In the genomic region with DNA sequence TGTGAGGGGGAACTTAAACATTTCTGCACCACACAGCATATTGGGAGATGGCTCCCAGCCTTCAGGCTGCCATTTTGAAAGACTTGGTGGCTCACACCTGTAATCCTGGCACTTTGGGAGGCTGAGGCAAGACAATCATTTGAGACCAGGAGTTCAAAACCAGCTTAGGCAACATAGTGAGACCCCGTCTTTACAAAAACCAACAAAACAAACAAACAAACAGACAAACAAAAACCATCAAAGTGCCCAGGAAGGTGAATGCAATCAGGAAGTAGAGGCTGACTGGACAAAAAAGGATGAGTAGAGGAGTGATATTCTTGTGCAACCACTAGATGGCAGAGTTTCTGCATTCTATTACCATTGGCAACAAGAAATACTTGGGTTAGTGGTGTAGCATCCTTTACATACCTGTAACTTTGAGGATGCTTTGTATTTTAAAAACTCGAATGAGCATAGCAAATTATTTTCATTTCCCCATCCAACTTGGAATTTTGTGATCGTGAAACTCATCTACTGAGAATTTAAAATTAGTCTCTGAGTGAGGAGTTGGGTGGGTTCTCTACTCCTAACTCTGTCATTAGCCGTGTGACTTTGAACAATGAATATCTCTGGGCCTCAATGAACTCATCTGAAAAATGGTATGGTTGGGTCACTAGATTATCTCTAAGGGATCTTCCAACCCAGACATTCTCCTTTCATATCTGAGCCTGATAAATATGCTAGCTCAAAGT, we compare ENCODE assay signal across 8 cellular contexts.
DNase-seq lines count a peak whose midpoint lies in the region; ATAC-seq and TF ChIP-seq lines count a peak whose summit lies in the region.

No MANE protein-coding gene starts in this region.

- TF ChIP-seq EP300 in stomach (IDR thresholded peaks at IDR 0.05) = no peak

- H3K4me3 Mint-ChIP-seq in Caco-2 (ENCODE audit: unreplicated experiment) (no peak overlapping the region), MCF 10A (ENCODE audit: unreplicated experiment) (no peak overlapping the region)

- POLR2A ChIA-PET in Caco-2 (lab: Charles Lee) (no interaction called here), MCF 10A (lab: Yijun Ruan, JAX) (interaction anchor here (0.9 to 2.1 kb wide), 3 partner anchors 67 to 122 kb away, joined by 3 to 6 read pairs (median 3); no protein-coding TSS in a partner anchor)

- peak; percentile 78 for ATAC-seq in GM18520 (IDR thresholded peaks at IDR 0.05; ENCODE audit: unreplicated experiment)
- no peak for ATAC-seq in HG03378 (IDR thresholded peaks at IDR 0.05; ENCODE audit: unreplicated experiment)

- no peaks in the 10 kb centered on the region for H3K36me3 ChIP-seq in Caco-2 (ENCODE audit: control insufficient read depth, insufficient read depth, low read length)
- H3K36me3 ChIP-seq in stomach = no peaks in the 10 kb centered on the region

- peaks cover 8% of the 10 kb centered on the region for H3K4me1 ChIP-seq in Caco-2
- peaks cover 0 to 7% (median 0%) of the 10 kb centered on the region in 4 donors for H3K4me1 ChIP-seq in stomach

- TF ChIP-seq CTCF in Caco-2 (IDR thresholded peaks at IDR 0.05; ENCODE audit: insufficient read depth in 1 of 2, low read depth in 1 of 2, low read length in 1 of 2, severe bottlenecking in 1 of 2, unreplicated experiment in 1 of 2) = peak; percentile 64 to 65
- peak; percentile 65 for TF ChIP-seq CTCF in MCF 10A (IDR thresholded peaks at IDR 0.05; ENCODE audit: unreplicated experiment)
- peak in 5 of 7 experiments; percentile 57 to 78 (median 69) for TF ChIP-seq CTCF in stomach (IDR thresholded peaks at IDR 0.05)

- H3K9me3 ChIP-seq in Caco-2 = no peaks in the 10 kb centered on the region
- H3K9me3 ChIP-seq in stomach = no peaks in the 10 kb centered on the region

- DNase-seq in Caco-2 = peak in 1 of 2 experiments; percentile 65
- peak; percentile 40 for DNase-seq in HS-5 (ENCODE audit: low read depth)
- peak; percentile 85 for DNase-seq in NOMO-1 treated with DMSO at 0.1 percent for 48 hours (lab: John Stamatoyannopoulos, UW; ENCODE audit: unreplicated experiment)
- DNase-seq in MCF 10A (ENCODE audit: unreplicated experiment) = peak; percentile 79
- peak; percentile 65 for DNase-seq in iris pigment epithelial cell (ENCODE audit: low read depth)
- no peak for DNase-seq in stomach

- H3K4me1 Mint-ChIP-seq in Caco-2 (ENCODE audit: low read depth, unreplicated experiment) (peaks cover 6% of the 10 kb centered on the region), MCF 10A (ENCODE audit: insufficient read depth, unreplicated experiment) (peaks cover 6% of the 10 kb centered on the region)

- H3K27ac Mint-ChIP-seq in Caco-2 (ENCODE audit: unreplicated experiment) = no peak overlapping the region
- no peak overlapping the region for H3K27ac Mint-ChIP-seq in MCF 10A (ENCODE audit: low read depth, unreplicated experiment)

- H3K9me3 Mint-ChIP-seq in Caco-2 (ENCODE audit: unreplicated experiment) = no peaks in the 10 kb centered on the region
- H3K9me3 Mint-ChIP-seq in MCF 10A (ENCODE audit: unreplicated experiment) = no peaks in the 10 kb centered on the region

- H3K27me3 ChIP-seq in Caco-2 (replicated peaks; ENCODE audit: control insufficient read depth, insufficient read depth, low read length) = no peaks in the 10 kb centered on the region; the same call in none of the 2 replicates
- H3K27me3 ChIP-seq in stomach = peaks cover 0 to 29% (median 0%) of the 10 kb centered on the region in 3 donors

- no peak overlapping the region for H3K4me3 ChIP-seq in Caco-2 (ENCODE audit: low read depth, low read length)
- H3K4me3 ChIP-seq in stomach = no peak overlapping the region

- no peaks in the 10 kb centered on the region for H3K36me3 Mint-ChIP-seq in Caco-2 (ENCODE audit: insufficient read depth, unreplicated experiment)
- H3K36me3 Mint-ChIP-seq in MCF 10A (ENCODE audit: insufficient read depth, unreplicated experiment) = no peaks in the 10 kb centered on the region

- 8 to 41% (median 35%) methylated on average over 4 of the region's 4 CpGs for WGBS in stomach, 5 donors

- TF ChIP-seq POLR2A in stomach (IDR thresholded peaks at IDR 0.05) = no peak

- CTCF ChIA-PET in Caco-2 (lab: Charles Lee) (interaction anchor here (0.6 to 1.3 kb wide), 2 partner anchors 21 to 121 kb away, joined by 3 to 8 read pairs; no protein-coding TSS in a partner anchor), MCF 10A (lab: Yijun Ruan, JAX) (interaction anchor here (0.6 to 16.1 kb wide), 55 partner anchors 12 to 1014 kb away, joined by 3 to 404 read pairs (median 4); a partner anchor contains a TSS)

- intact Hi-C loops in Caco-2 (cut with micrococcal nuclease; ENCODE audit: unreplicated experiment) (loop anchor here (1.0 to 5.0 kb wide), 3 partner anchors 106 to 1013 kb away; no protein-coding TSS in a partner anchor), MCF 10A (cut with micrococcal nuclease) (loop anchor here (1.0 to 10.0 kb wide), 6 partner anchors 106 to 960 kb away; no protein-coding TSS in a partner anchor), stomach (cut with DNase I; ENCODE audit: low total_unique reads) (loop anchor here (5.0 kb wide), 1 partner anchor 117 kb away; no protein-coding TSS in a partner anchor)

- no TSS peak for BruUV-seq in Caco-2 (replicated peaks; lab: Mats Ljungman, UMichigan)
- BruUV-seq in MCF 10A (replicated peaks; lab: Mats Ljungman, UMichigan) = no TSS peak

- H3K27ac ChIP-seq in stomach = no peak overlapping the region

- H3K27me3 Mint-ChIP-seq in Caco-2 (ENCODE audit: insufficient read depth, unreplicated experiment) = peaks cover 14% of the 10 kb centered on the region
- H3K27me3 Mint-ChIP-seq in MCF 10A (ENCODE audit: insufficient read depth, unreplicated experiment) = no peaks in the 10 kb centered on the region
